ENCODE assay signal across 37 cellular contexts in the genomic region with DNA sequence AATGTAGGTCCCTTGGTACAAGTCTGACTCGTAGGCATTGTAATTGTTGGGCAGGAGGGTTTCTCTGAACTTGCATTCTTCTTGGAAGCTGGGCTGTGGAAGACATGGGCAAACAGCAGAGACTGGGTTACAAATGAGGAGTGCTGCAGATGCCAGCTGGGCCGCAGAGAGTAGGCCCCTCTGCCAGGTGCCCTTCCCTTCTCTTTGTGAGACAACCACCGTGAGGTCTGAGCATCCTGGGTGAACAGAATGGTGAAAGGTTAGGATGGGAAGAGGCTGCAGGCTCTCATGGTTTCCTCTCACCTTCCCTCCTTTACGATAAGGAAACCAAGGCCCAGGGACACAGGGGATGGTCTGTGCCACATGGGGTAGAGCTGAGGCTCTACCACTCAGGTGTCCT. TPM values are rescaled to one million over a fixed set of nuclear protein-coding genes. Genes with fewer than 3 reads are reported as not detected.
A peak's percentile ranks its signal among the peaks of the same experiment; 100 is the strongest.
DNase-seq lines count a peak whose midpoint lies in the region; ATAC-seq and TF ChIP-seq lines count a peak whose summit lies in the region.
"Had no signal": no experiment of that assay in that cellular context is flagged by ENCODE, and none has a peak within 500 bp of the region (broad histone marks: within the 10 kb centered on the region; RNA-seq: fewer than 3 reads in every experiment).

No MANE protein-coding gene starts in this region.

- no peaks in the 10 kb centered on the region for H3K36me3 ChIP-seq in DOHH2 (ENCODE audit: control insufficient read depth, low read length)
- H3K36me3 ChIP-seq in OCI-LY7 (ENCODE audit: insufficient read depth, low read length), result no peaks in the 10 kb centered on the region
- H3K36me3 ChIP-seq in naive thymus-derived CD4-positive, alpha-beta T cell (ENCODE audit: control insufficient read depth in 2 of 3, insufficient read depth in 3 of 3, low read length in 3 of 3), result no peaks in the 10 kb centered on the region
- H3K36me3 ChIP-seq: lower lobe of right lung, SJSA1, transverse colon had no signal

- H3F3A ChIP-seq in DOHH2 (ENCODE audit: control insufficient read depth, insufficient read depth), result 0 out of 2 replicates have a peak, but pooled peaks cover 3% of the 10 kb centered on the region

- no peaks in the 10 kb centered on the region for H3K27me3 ChIP-seq in DOHH2 (ENCODE audit: control insufficient read depth, low read length)
- peaks cover 0 to 4% of the 10 kb centered on the region in 2 donors for H3K27me3 ChIP-seq in naive thymus-derived CD4-positive, alpha-beta T cell (ENCODE audit: control insufficient read depth in 2 of 2, insufficient read depth in 2 of 2, low read length in 2 of 2)
- H3K27me3 ChIP-seq: dorsolateral prefrontal cortex, transverse colon had no signal

- H3K9me3 ChIP-seq in DOHH2 (ENCODE audit: control insufficient read depth, insufficient read depth, low read length) (peaks cover 5% of the 10 kb centered on the region; the same call in 1 of the 2 replicates), OCI-LY7 (ENCODE audit: low read length) (0 out of 2 replicates have a peak, but pooled peaks cover 4% of the 10 kb centered on the region)
- H3K9me3 ChIP-seq in naive thymus-derived CD4-positive, alpha-beta T cell (ENCODE audit: control insufficient read depth in 2 of 3, low read length in 3 of 3), result no peaks in the 10 kb centered on the region
- H3K9me3 ChIP-seq: lower lobe of right lung, SJSA1, transverse colon had no signal

- no peak for TF ChIP-seq CTCF in DOHH2 (IDR thresholded peaks at IDR 0.05; ENCODE audit: low read depth, low read length, poor library complexity, severe bottlenecking)
- no peak for TF ChIP-seq CTCF in OCI-LY7 (conservative IDR thresholded peaks at IDR 0.05; ENCODE audit: low read length)
- no peak for TF ChIP-seq CTCF in nephron progenitor cell (IDR thresholded peaks at IDR 0.05)

- H3K79me2 ChIP-seq in DOHH2 (ENCODE audit: control insufficient read depth, low read length) (no peaks in the 10 kb centered on the region), OCI-LY7 (ENCODE audit: insufficient read depth, low read depth, low read length) (no peaks in the 10 kb centered on the region)
- H3K79me2 ChIP-seq: parathyroid adenoma had no signal

- H3K4me3 ChIP-seq in DOHH2 (ENCODE audit: low read length) (no peak overlapping the region), OCI-LY7 (ENCODE audit: low read depth, low read length, poor library complexity, severe bottlenecking) (no peak overlapping the region)
- H3K4me3 ChIP-seq in naive thymus-derived CD4-positive, alpha-beta T cell (ENCODE audit: low read length), result no peak overlapping the region
- H3K4me3 ChIP-seq: dorsolateral prefrontal cortex, GM23248, K562, lower lobe of right lung, SJSA1, transverse colon had no signal

- CTCF ChIA-PET in OCI-LY7 (lab: Charles Lee; ENCODE audit: unreplicated experiment), result no interaction called here
- CTCF ChIA-PET in naive thymus-derived CD4-positive, alpha-beta T cell (lab: Charles Lee), result no interaction called here

- H3K9me3 Mint-ChIP-seq in nephron progenitor cell, result no peaks in the 10 kb centered on the region
- H3K9me3 Mint-ChIP-seq in stimulated activated naive B cell treated with anti-CD40 and anti-IgM and Interleukin-4, amounts not matched to agents 10 μg/mL and 1 μg/mL and 100 μg/mL, for 72 hours, result no peaks in the 10 kb centered on the region
- no peaks in the 10 kb centered on the region for H3K9me3 Mint-ChIP-seq in naive thymus-derived CD4-positive, alpha-beta T cell
- H3K9me3 Mint-ChIP-seq: activated CD4-positive, alpha-beta T cell treated with anti-CD3 and anti-CD28 coated beads, Interleukin-2, amount 10 ng/mL, durations not matched to agents 24 days and 14 days; activated T-helper 17 cell treated with anti-CD3 and anti-CD28 coated beads, Interleukin-2, amount 50 U/mL, for 72 hours; brain; naive thymus-derived CD8-positive, alpha-beta T cell; WTC11 had no signal

- DNase-seq in OCI-LY7 (ENCODE audit: low spot score) (no peak), nephron progenitor cell (no peak)
- DNase-seq in stimulated activated naive B cell treated with anti-CD40 and anti-IgM and Interleukin-4, amounts not matched to agents 10 μg/mL and 1 μg/mL and 100 μg/mL, for 72 hours, result no peak
- DNase-seq in activated CD4-positive, alpha-beta T cell treated with anti-CD3 and anti-CD28 coated beads, Interleukin-2, amount 50 U/mL, for 4 hours, result no peak
- no peak for DNase-seq in naive thymus-derived CD4-positive, alpha-beta T cell
- no peak for DNase-seq in stimulated activated naive CD4-positive, alpha-beta T cell treated with Interleukin-2 at 50 U/mL for 16 hours (lab: John Stamatoyannopoulos, UW)
- DNase-seq: activated CD4-positive, alpha-beta T cell treated with anti-CD3 and anti-CD28 coated beads, Interleukin-2, amount 10 ng/mL, durations not matched to agents 24 days and 14 days; activated naive CD4-positive, alpha-beta T cell treated with anti-CD3 and anti-CD28 coated beads, Interleukin-2, amount 50 U/mL, for 16 hours; Calu3; CD4-positive, CD25-positive, alpha-beta regulatory T cell; cerebellar nuclear complex; DMS79 treated with DMSO at 0.1 percent for 48 hours; dorsolateral prefrontal cortex; GM23248; kidney glomerular epithelial cell; lower lobe of right lung; naive thymus-derived CD8-positive, alpha-beta T cell; NCI-H1105; NCI-H187 treated with DMSO at 0.1 percent for 48 hours; NCI-H2171; NCI-H510A; right cardiac atrium; RPMI8226; stimulated activated CD4-positive, alpha-beta T cell treated with anti-CD3 and anti-CD28 coated beads, Interleukin-2, amount 100 ng/mL, for 24 hours; T1000; transverse colon had no signal

- POLR2A ChIA-PET in OCI-LY7 (lab: Charles Lee), result interaction anchor here (0.5 kb wide), 1 partner anchor 26 kb away, joined by 4 read pairs; no protein-coding TSS in a partner anchor
- POLR2A ChIA-PET in naive thymus-derived CD4-positive, alpha-beta T cell (lab: Charles Lee), result no interaction called here

- ATAC-seq in stimulated activated naive B cell treated with anti-CD40 and anti-IgM and Interleukin-4, amounts not matched to agents 10 μg/mL and 1 μg/mL and 100 μg/mL, for 72 hours (replicated peaks), result no peak
- ATAC-seq in naive thymus-derived CD4-positive, alpha-beta T cell, result no peak
- ATAC-seq in HG02642 (IDR thresholded peaks at IDR 0.05; ENCODE audit: poor library complexity, unreplicated experiment), result no peak
- ATAC-seq: activated T-helper 17 cell treated with anti-CD3 and anti-CD28 coated beads, Interleukin-2, amount 50 U/mL, for 72 hours; K562; naive thymus-derived CD8-positive, alpha-beta T cell; right cardiac atrium; WTC11 had no signal

- H3K27me3 Mint-ChIP-seq in nephron progenitor cell (ENCODE audit: low read depth, poor library complexity), result peaks cover 3% of the 10 kb centered on the region
- H3K27me3 Mint-ChIP-seq in stimulated activated naive B cell treated with anti-CD40 and anti-IgM and Interleukin-4, amounts not matched to agents 10 μg/mL and 1 μg/mL and 100 μg/mL, for 72 hours, result no peaks in the 10 kb centered on the region
- H3K27me3 Mint-ChIP-seq in naive thymus-derived CD4-positive, alpha-beta T cell, result peaks cover 0 to 7% (median 0%) of the 10 kb centered on the region in 5 donors
- H3K27me3 Mint-ChIP-seq: activated T-helper 17 cell treated with anti-CD3 and anti-CD28 coated beads, Interleukin-2, amount 50 U/mL, for 72 hours; naive thymus-derived CD8-positive, alpha-beta T cell had no signal

- H3K9me2 ChIP-seq in DOHH2 (replicated peaks; ENCODE audit: control insufficient read depth, low read length), result no peaks in the 10 kb centered on the region
- H3K9me2 ChIP-seq in OCI-LY7 (ENCODE audit: insufficient read depth, low read length), result no peaks in the 10 kb centered on the region

- H3K4me1 ChIP-seq in DOHH2 (ENCODE audit: control insufficient read depth, low read length), result peaks cover 24% of the 10 kb centered on the region
- H3K4me1 ChIP-seq in OCI-LY7 (ENCODE audit: insufficient read depth, low read length, poor library complexity, severe bottlenecking), result peaks cover 2% of the 10 kb centered on the region
- H3K4me1 ChIP-seq in naive thymus-derived CD4-positive, alpha-beta T cell (ENCODE audit: control insufficient read depth in 2 of 2, insufficient read depth in 2 of 2, low read length in 2 of 2), result no peaks in the 10 kb centered on the region
- H3K4me1 ChIP-seq: lower lobe of right lung, parathyroid adenoma, SJSA1, transverse colon had no signal

- peaks cover 43% of the 10 kb centered on the region for H3K4me1 Mint-ChIP-seq in nephron progenitor cell
- peaks cover 53 to 78% of the 10 kb centered on the region in 2 donors for H3K4me1 Mint-ChIP-seq in stimulated activated naive B cell treated with anti-CD40 and anti-IgM and Interleukin-4, amounts not matched to agents 10 μg/mL and 1 μg/mL and 100 μg/mL, for 72 hours
- peaks cover 0 to 10% (median 5%) of the 10 kb centered on the region in 7 donors for H3K4me1 Mint-ChIP-seq in naive thymus-derived CD4-positive, alpha-beta T cell
- H3K4me1 Mint-ChIP-seq: activated T-helper 17 cell treated with anti-CD3 and anti-CD28 coated beads, Interleukin-2, amount 50 U/mL, for 72 hours had no signal

- no TSS peak for BruUV-seq in OCI-LY7 (replicated peaks; lab: Mats Ljungman, UMichigan)

- intact Hi-C loops in OCI-LY7 (cut with micrococcal nuclease; ENCODE audit: unreplicated experiment), result no loop called here
- intact Hi-C loops in naive thymus-derived CD4-positive, alpha-beta T cell (cut with micrococcal nuclease), result no loop called here

- H3K4me2 ChIP-seq in DOHH2 (ENCODE audit: low read length), result peak overlapping the region; percentile 46; the same call in 1 of the 2 replicates
- H3K4me2 ChIP-seq in OCI-LY7 (ENCODE audit: low read length), result no peak overlapping the region

- no peaks in the 10 kb centered on the region for H3K36me3 Mint-ChIP-seq in nephron progenitor cell (ENCODE audit: low read depth)
- H3K36me3 Mint-ChIP-seq in stimulated activated naive B cell treated with anti-CD40 and anti-IgM and Interleukin-4, amounts not matched to agents 10 μg/mL and 1 μg/mL and 100 μg/mL, for 72 hours, result peaks cover 0 to 27% of the 10 kb centered on the region in 2 donors
- H3K36me3 Mint-ChIP-seq in naive thymus-derived CD4-positive, alpha-beta T cell, result no peaks in the 10 kb centered on the region
- H3K36me3 Mint-ChIP-seq: brain; CD4-positive, CD25-positive, alpha-beta regulatory T cell; naive thymus-derived CD8-positive, alpha-beta T cell; WTC11 had no signal

- H3K27ac Mint-ChIP-seq in nephron progenitor cell, result peak overlapping the region; percentile 62
- H3K27ac Mint-ChIP-seq in stimulated activated naive B cell treated with anti-CD40 and anti-IgM and Interleukin-4, amounts not matched to agents 10 μg/mL and 1 μg/mL and 100 μg/mL, for 72 hours, result peak overlapping the region; percentile 96
- peak overlapping the region in 2 of 9 donors; percentile 38 to 61 for H3K27ac Mint-ChIP-seq in naive thymus-derived CD4-positive, alpha-beta T cell
- H3K27ac Mint-ChIP-seq: activated CD4-positive, alpha-beta T cell treated with anti-CD3 and anti-CD28 coated beads, Interleukin-2, amount 10 ng/mL, durations not matched to agents 24 days and 14 days; activated T-helper 17 cell treated with anti-CD3 and anti-CD28 coated beads, Interleukin-2, amount 50 U/mL, for 72 hours; brain; WTC11 had no signal

- H4K20me1 ChIP-seq in DOHH2 (ENCODE audit: control insufficient read depth, insufficient read depth, low read depth, low read length) (no peaks in the 10 kb centered on the region), OCI-LY7 (ENCODE audit: insufficient read depth, low read length) (no peaks in the 10 kb centered on the region)

- H3K27ac ChIP-seq in DOHH2 (ENCODE audit: low read depth, low read length) (no peak overlapping the region), OCI-LY7 (ENCODE audit: low read depth, low read length, poor library complexity, severe bottlenecking) (no peak overlapping the region)
- H3K27ac ChIP-seq in naive thymus-derived CD4-positive, alpha-beta T cell (ENCODE audit: low read depth, low read length), result no peak overlapping the region
- H3K27ac ChIP-seq: dorsolateral prefrontal cortex, GM23248, lower lobe of right lung, parathyroid adenoma, SJSA1, transverse colon had no signal

- peak overlapping the region; percentile 58; the same call in 1 of the 2 replicates for H2AFZ ChIP-seq in OCI-LY7 (ENCODE audit: low read length)
- H2AFZ ChIP-seq: GM23248, parathyroid adenoma had no signal

- no peak overlapping the region for H3K4me3 Mint-ChIP-seq in nephron progenitor cell
- peak overlapping the region; percentile 11 to 14 for H3K4me3 Mint-ChIP-seq in stimulated activated naive B cell treated with anti-CD40 and anti-IgM and Interleukin-4, amounts not matched to agents 10 μg/mL and 1 μg/mL and 100 μg/mL, for 72 hours
- H3K4me3 Mint-ChIP-seq in naive thymus-derived CD4-positive, alpha-beta T cell, result no peak overlapping the region
- H3K4me3 Mint-ChIP-seq: activated CD4-positive, alpha-beta T cell treated with anti-CD3 and anti-CD28 coated beads, Interleukin-2, amount 10 ng/mL, durations not matched to agents 24 days and 14 days; activated T-helper 17 cell treated with anti-CD3 and anti-CD28 coated beads, Interleukin-2, amount 50 U/mL, for 72 hours; brain; CD4-positive, CD25-positive, alpha-beta regulatory T cell; naive thymus-derived CD8-positive, alpha-beta T cell; WTC11 had no signal

RNA-seq across cellular contexts. Expression of a gene that starts 11.3 kb away (rescaled TPM):
- not detected in 2 replicates for total RNA-seq in OCI-LY7 (2014; rRNA removed; shearing (Covaris generic))
- not detected in 2 replicates for total RNA-seq in OCI-LY7 (2022)
- total RNA-seq in naive thymus-derived CD4-positive, alpha-beta T cell, result not detected
- polyA plus RNA-seq in naive thymus-derived CD4-positive, alpha-beta T cell, result not detected
- total RNA-seq: activated CD4-positive, alpha-beta T cell treated with anti-CD3 and anti-CD28 coated beads, Interleukin-2, amount 10 ng/mL, durations not matched to agents 24 days and 14 days; activated T-helper 17 cell treated with anti-CD3 and anti-CD28 coated beads, Interleukin-2, amount 50 U/mL, for 72 hours; Calu3; CD4-positive, CD25-positive, alpha-beta regulatory T cell; dorsolateral prefrontal cortex; endothelial cell of umbilical vein; frontal cortex; GM23248; K562; lower lobe of right lung; M059J; naive thymus-derived CD8-positive, alpha-beta T cell; right cardiac atrium; SJSA1; transverse colon; WTC11 had no signal
- polyA plus RNA-seq: CD4-positive, CD25-positive, alpha-beta regulatory T cell; endothelial cell of umbilical vein; GM23248; naive thymus-derived CD8-positive, alpha-beta T cell; right cardiac atrium had no signal

RNA-seq across cellular contexts. Expression of a gene that starts 54.8 kb away (rescaled TPM):
- total RNA-seq in OCI-LY7 (2014; rRNA removed; shearing (Covaris generic)), result 0.16 TPM in 1 of 2 replicates, not detected in the other
- not detected in 2 replicates for total RNA-seq in OCI-LY7 (2022)
- not detected for total RNA-seq in naive thymus-derived CD4-positive, alpha-beta T cell
- not detected for polyA plus RNA-seq in naive thymus-derived CD4-positive, alpha-beta T cell
- total RNA-seq: activated CD4-positive, alpha-beta T cell treated with anti-CD3 and anti-CD28 coated beads, Interleukin-2, amount 10 ng/mL, durations not matched to agents 24 days and 14 days; activated T-helper 17 cell treated with anti-CD3 and anti-CD28 coated beads, Interleukin-2, amount 50 U/mL, for 72 hours; Calu3; CD4-positive, CD25-positive, alpha-beta regulatory T cell; dorsolateral prefrontal cortex; endothelial cell of umbilical vein; frontal cortex; GM23248; K562; lower lobe of right lung; M059J; naive thymus-derived CD8-positive, alpha-beta T cell; SJSA1; transverse colon had no signal
- polyA plus RNA-seq: CD4-positive, CD25-positive, alpha-beta regulatory T cell; endothelial cell of umbilical vein; GM23248; naive thymus-derived CD8-positive, alpha-beta T cell had no signal

Comparison
In these comparisons a context has a peak if more than half of its experiments do, and no peak if none do; other contexts are left out.
1. H3K4me3 Mint-ChIP-seq: peak in stimulated activated naive B cell treated with anti-CD40 and anti-IgM and Interleukin-4, amounts not matched to agents 10 μg/mL and 1 μg/mL and 100 μg/mL, for 72 hours (2 of 2); none in nephron progenitor cell (single experiment) and naive thymus-derived CD4-positive, alpha-beta T cell (0 of 10).